ENCODE assay signal across 12 cellular contexts in the genomic region with DNA sequence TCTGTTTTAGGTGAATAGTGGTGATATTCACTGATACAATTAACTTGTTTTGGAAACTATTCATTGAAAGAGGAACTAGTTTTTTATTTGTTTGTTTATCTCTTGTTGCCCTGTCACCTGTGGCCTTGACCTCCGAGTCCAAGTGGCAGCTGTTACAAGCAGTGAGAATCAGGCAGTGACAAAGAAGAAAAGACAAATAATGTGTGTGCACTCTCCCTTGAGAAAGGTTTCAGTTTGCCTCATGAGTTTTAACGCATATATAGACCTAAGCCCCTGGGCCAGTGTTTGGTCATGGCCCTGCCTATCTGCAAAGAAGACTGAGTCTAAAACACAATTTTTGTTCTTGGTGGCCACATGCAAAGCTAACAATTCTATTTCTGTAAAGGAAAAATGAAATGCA. TPM values are rescaled to one million over a fixed set of nuclear protein-coding genes. Genes with fewer than 3 reads are reported as not detected.
DNase-seq lines count a peak whose midpoint lies in the region; ATAC-seq lines count a peak whose summit lies in the region.
"Had no signal": no experiment of that assay in that cellular context is flagged by ENCODE, and none has a peak within 500 bp of the region (broad histone marks: within the 10 kb centered on the region; RNA-seq: fewer than 3 reads in every experiment).

No MANE protein-coding gene starts in this region.

- H3K27ac Mint-ChIP-seq in naive B cell: peak overlapping the region in 2 of 6 donors; percentile 3 to 78
- H3K27ac Mint-ChIP-seq: endodermal cell had no signal

- ATAC-seq in GM18873 (IDR thresholded peaks at IDR 0.05; ENCODE audit: low FRiP score, unreplicated experiment) (peak; percentile 100), GM21576 (IDR thresholded peaks at IDR 0.05; ENCODE audit: unreplicated experiment) (peak; percentile 98), HG03108 (IDR thresholded peaks at IDR 0.05; ENCODE audit: unreplicated experiment) (peak; percentile 99), naive B cell (ENCODE audit: low read depth in 2 of 2) (peak; percentile 64 to 93)

- H3K36me3 Mint-ChIP-seq in naive B cell: peaks cover 19 to 43% of the 10 kb centered on the region in 2 donors

- H3K4me1 Mint-ChIP-seq in naive B cell: peaks cover 38 to 48% (median 43%) of the 10 kb centered on the region in 3 donors
- H3K4me1 Mint-ChIP-seq: endodermal cell, neural crest cell had no signal

- H3K4me3 Mint-ChIP-seq in naive B cell: no peak overlapping the region
- H3K4me3 Mint-ChIP-seq: endodermal cell, neural crest cell had no signal

- H3K9me3 Mint-ChIP-seq in naive B cell: no peaks in the 10 kb centered on the region
- H3K9me3 Mint-ChIP-seq: endodermal cell, neural crest cell had no signal

- DNase-seq in naive B cell: no peak
- no peak for DNase-seq in middle frontal gyrus (ENCODE audit: extremely low spot score, low spot score)
- no peak for DNase-seq in kidney glomerular epithelial cell (lab: John Stamatoyannopoulos, UW)
- no peak for DNase-seq in NCI-H1048 (lab: John Stamatoyannopoulos, UW)
- DNase-seq: endodermal cell; GM23248; NCI-H748 treated with DMSO at 0.1 percent for 48 hours; stimulated activated CD4-positive, alpha-beta T cell treated with anti-CD3 and anti-CD28 coated beads, Interleukin-15, amount 100 ng/mL, for 24 hours had no signal

- H3K27me3 Mint-ChIP-seq in naive B cell: no peaks in the 10 kb centered on the region

RNA-seq across cellular contexts. Expression of a gene that starts 15.3 kb away (rescaled TPM):
- polyA plus RNA-seq in naive B cell (ENCODE audit: low read depth in 6 of 6): 10 to 100 TPM; 33.8 to 53.2 (median 44.0) TPM
- polyA plus RNA-seq: GM23248 had no signal
